ENCODE assay signal across 10 cellular contexts in genomic region chr1:228445524-228445866, GRCh38. TPM values are rescaled to one million over a fixed set of nuclear protein-coding genes. Genes with fewer than 3 reads are reported as not detected.
A peak's percentile ranks its signal among the peaks of the same experiment; 100 is the strongest.
DNase-seq lines count a peak whose midpoint lies in the region; ATAC-seq lines count a peak whose summit lies in the region.
"Had no signal": no experiment of that assay in that cellular context is flagged by ENCODE, and none has a peak within 500 bp of the region (broad histone marks: within the 10 kb centered on the region; RNA-seq: fewer than 3 reads in every experiment).

No MANE protein-coding gene starts in this region.

- no peak overlapping the region for H3K27ac ChIP-seq in muscle layer of colon (ENCODE audit: low read depth, low read length)
- H3K27ac ChIP-seq: right lobe of liver had no signal

- H3K9me3 ChIP-seq in muscle layer of colon (ENCODE audit: low read length) = no peaks in the 10 kb centered on the region
- H3K9me3 ChIP-seq: right lobe of liver had no signal

- H3K9me3 Mint-ChIP-seq in stimulated activated naive CD8-positive, alpha-beta T cell treated with anti-CD3 and anti-CD28 coated beads, Interleukin-15, Interleukin-2, amounts not matched to agents 100 ng/mL and 50 ng/mL, for 24 hours = no peaks in the 10 kb centered on the region

- H3K4me3 Mint-ChIP-seq in stimulated activated naive CD8-positive, alpha-beta T cell treated with anti-CD3 and anti-CD28 coated beads, Interleukin-15, Interleukin-2, amounts not matched to agents 100 ng/mL and 50 ng/mL, for 24 hours = peak overlapping the region; percentile 75

- H3K36me3 Mint-ChIP-seq in stimulated activated naive CD8-positive, alpha-beta T cell treated with anti-CD3 and anti-CD28 coated beads, Interleukin-15, Interleukin-2, amounts not matched to agents 100 ng/mL and 50 ng/mL, for 24 hours (ENCODE audit: low read depth) = no peaks in the 10 kb centered on the region

- peaks cover 53% of the 10 kb centered on the region for H3K27me3 Mint-ChIP-seq in stimulated activated naive CD8-positive, alpha-beta T cell treated with anti-CD3 and anti-CD28 coated beads, Interleukin-15, Interleukin-2, amounts not matched to agents 100 ng/mL and 50 ng/mL, for 24 hours

- no peak overlapping the region for H3K9ac ChIP-seq in muscle layer of colon (ENCODE audit: low read length)

- H3K4me1 Mint-ChIP-seq in stimulated activated naive CD8-positive, alpha-beta T cell treated with anti-CD3 and anti-CD28 coated beads, Interleukin-15, Interleukin-2, amounts not matched to agents 100 ng/mL and 50 ng/mL, for 24 hours (ENCODE audit: low read depth) = peaks cover 14% of the 10 kb centered on the region

- ATAC-seq in stimulated activated naive CD8-positive, alpha-beta T cell treated with anti-CD3 and anti-CD28 coated beads, Interleukin-15, Interleukin-2, amounts not matched to agents 100 U/mL and 50 U/mL, for 24 hours = no peak
- no peak for ATAC-seq in HG02973 (IDR thresholded peaks at IDR 0.05; ENCODE audit: unreplicated experiment)
- ATAC-seq: SK-N-SH treated with all-trans-retinoic acid at 6 μM for 48 hours had no signal

- no peaks in the 10 kb centered on the region for H3K36me3 ChIP-seq in muscle layer of colon (ENCODE audit: insufficient read depth, low read length)
- H3K36me3 ChIP-seq: right lobe of liver had no signal

- H3K4me1 ChIP-seq in muscle layer of colon (ENCODE audit: insufficient read depth, low read length) = peaks cover 12% of the 10 kb centered on the region

- peaks cover 20 to 48% of the 10 kb centered on the region in 2 donors for H3K27me3 ChIP-seq in muscle layer of colon (ENCODE audit: control insufficient read depth in 1 of 2, insufficient read depth in 2 of 2, low read length in 2 of 2)

- DNase-seq in stimulated activated naive CD8-positive, alpha-beta T cell treated with anti-CD3 and anti-CD28 coated beads, Interleukin-15, Interleukin-2, amounts not matched to agents 100 U/mL and 50 U/mL, for 24 hours = no peak
- DNase-seq in cerebellar cortex (ENCODE audit: low spot score) = peak; percentile 30
- no peak for DNase-seq in cerebellum (ENCODE audit: low spot score)
- DNase-seq in central memory CD4-positive, alpha-beta T cell = no peak
- DNase-seq in stimulated activated CD4-positive, alpha-beta T cell treated with anti-CD3 and anti-CD28 coated beads, Interleukin-1b, Interleukin-23, amount 100 ng/mL, for 48 hours = no peak

- peak overlapping the region; percentile 31 for H3K27ac Mint-ChIP-seq in stimulated activated naive CD8-positive, alpha-beta T cell treated with anti-CD3 and anti-CD28 coated beads, Interleukin-15, Interleukin-2, amounts not matched to agents 100 ng/mL and 50 ng/mL, for 24 hours

- peak overlapping the region; percentile 3 to 54 for H3K4me3 ChIP-seq in muscle layer of colon (ENCODE audit: low read depth in 1 of 2, low read length in 2 of 2)

RNA-seq across cellular contexts. Expression of gene TRIM17, which starts 28.8 kb away (rescaled TPM):
- 4.0 TPM for total RNA-seq in cerebellum
- total RNA-seq: right lobe of liver had no signal

RNA-seq across cellular contexts. Expression of gene TRIM11, which starts 38.9 kb away (rescaled TPM):
- 16.1 TPM for total RNA-seq in cerebellum

RNA-seq across cellular contexts. Expression of gene RNF187, which starts 41.7 kb away (rescaled TPM):
- total RNA-seq in cerebellum = 48.5 TPM
